Comparison of ENCODE assay signal across 1 cellular context in the genomic region with DNA sequence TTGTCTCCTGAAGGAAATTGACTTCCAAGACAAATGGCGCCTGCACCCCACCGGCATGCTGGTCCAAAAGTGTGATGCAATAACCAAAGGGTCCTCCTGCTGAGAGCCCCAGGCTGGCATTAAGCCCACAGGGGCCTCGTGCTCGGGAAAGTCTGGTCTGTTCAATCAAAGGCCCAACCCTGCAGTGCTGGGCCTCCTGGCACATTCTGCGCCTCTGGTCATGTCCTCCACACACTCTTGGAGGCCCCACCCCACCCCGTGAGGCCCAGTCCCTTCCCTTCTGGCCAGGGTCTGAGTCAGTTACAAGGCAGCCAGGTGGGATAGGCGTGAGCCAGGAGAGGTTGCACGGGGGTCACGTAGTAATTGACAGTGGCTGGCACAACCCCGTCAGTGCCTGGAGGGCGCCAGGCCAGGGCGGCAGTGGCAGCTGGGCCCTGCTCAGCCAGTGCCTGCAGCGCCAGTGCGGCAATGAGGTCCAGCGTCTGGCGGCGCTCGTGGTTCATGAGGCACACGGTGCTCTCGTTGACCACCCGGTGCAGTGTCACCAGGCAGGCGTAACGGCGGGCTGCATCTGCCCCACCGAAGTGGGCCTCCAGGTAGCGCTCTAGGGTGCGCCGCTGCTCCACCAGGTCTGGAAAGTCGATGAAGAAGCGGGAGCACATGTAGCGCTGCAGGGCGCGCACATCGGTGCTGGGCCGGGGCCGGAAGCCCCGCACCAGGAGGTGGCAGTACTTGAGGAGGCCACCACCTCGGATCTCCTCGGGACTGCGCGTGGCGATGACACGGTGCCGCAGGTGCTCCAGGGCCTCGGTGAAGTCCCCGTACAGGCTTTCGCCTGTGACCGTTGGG.
TF ChIP-seq lines count a peak whose summit lies in the region.

No MANE protein-coding gene starts in this region.

TF ChIP-seq in HepG2, 621 proteins besides CTCF, POLR2A, EP300 and RAD21:
- TF ChIP-seq, protein P1, sequence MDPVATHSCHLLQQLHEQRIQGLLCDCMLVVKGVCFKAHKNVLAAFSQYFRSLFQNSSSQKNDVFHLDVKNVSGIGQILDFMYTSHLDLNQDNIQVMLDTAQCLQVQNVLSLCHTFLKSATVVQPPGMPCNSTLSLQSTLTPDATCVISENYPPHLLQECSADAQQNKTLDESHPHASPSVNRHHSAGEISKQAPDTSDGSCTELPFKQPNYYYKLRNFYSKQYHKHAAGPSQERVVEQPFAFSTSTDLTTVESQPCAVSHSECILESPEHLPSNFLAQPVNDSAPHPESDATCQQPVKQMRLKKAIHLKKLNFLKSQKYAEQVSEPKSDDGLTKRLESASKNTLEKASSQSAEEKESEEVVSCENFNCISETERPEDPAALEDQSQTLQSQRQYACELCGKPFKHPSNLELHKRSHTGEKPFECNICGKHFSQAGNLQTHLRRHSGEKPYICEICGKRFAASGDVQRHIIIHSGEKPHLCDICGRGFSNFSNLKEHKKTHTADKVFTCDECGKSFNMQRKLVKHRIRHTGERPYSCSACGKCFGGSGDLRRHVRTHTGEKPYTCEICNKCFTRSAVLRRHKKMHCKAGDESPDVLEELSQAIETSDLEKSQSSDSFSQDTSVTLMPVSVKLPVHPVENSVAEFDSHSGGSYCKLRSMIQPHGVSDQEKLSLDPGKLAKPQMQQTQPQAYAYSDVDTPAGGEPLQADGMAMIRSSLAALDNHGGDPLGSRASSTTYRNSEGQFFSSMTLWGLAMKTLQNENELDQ (CRISPR knock-in tag; IDR thresholded peaks at IDR 0.05; ENCODE audit: borderline replicate concordance) = no peak
- no peak for TF ChIP-seq ZFP62 (CRISPR knock-in tag; IDR thresholded peaks at IDR 0.05)
- TF ChIP-seq, protein P2, sequence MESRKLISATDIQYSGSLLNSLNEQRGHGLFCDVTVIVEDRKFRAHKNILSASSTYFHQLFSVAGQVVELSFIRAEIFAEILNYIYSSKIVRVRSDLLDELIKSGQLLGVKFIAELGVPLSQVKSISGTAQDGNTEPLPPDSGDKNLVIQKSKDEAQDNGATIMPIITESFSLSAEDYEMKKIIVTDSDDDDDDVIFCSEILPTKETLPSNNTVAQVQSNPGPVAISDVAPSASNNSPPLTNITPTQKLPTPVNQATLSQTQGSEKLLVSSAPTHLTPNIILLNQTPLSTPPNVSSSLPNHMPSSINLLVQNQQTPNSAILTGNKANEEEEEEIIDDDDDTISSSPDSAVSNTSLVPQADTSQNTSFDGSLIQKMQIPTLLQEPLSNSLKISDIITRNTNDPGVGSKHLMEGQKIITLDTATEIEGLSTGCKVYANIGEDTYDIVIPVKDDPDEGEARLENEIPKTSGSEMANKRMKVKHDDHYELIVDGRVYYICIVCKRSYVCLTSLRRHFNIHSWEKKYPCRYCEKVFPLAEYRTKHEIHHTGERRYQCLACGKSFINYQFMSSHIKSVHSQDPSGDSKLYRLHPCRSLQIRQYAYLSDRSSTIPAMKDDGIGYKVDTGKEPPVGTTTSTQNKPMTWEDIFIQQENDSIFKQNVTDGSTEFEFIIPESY (CRISPR knock-in tag; IDR thresholded peaks at IDR 0.05) = peak; percentile 93; the same call in 1 of the 2 replicates
- TF ChIP-seq AGO2 (optimal IDR thresholded peaks at IDR 0.05; ENCODE audit: low read depth, low read length) = peak; percentile 80
- TF ChIP-seq CEBPB (IDR thresholded peaks at IDR 0.05; ENCODE audit: borderline replicate concordance, low read depth, low read length) = peak; percentile 58; the same call in 1 of the 2 replicates
- no peak for TF ChIP-seq NKX3-1 (CRISPR knock-in tag; IDR thresholded peaks at IDR 0.05)
- TF ChIP-seq CEBPG (CRISPR knock-in tag; IDR thresholded peaks at IDR 0.05) = peak; percentile 25; the same call in 1 of the 2 replicates
- TF ChIP-seq MAFG (CRISPR knock-in tag; IDR thresholded peaks at IDR 0.05) = no peak
- TF ChIP-seq AGO1 (IDR thresholded peaks at IDR 0.05; ENCODE audit: low read depth, low read length, poor library complexity, severe bottlenecking) = peak; percentile 80
